10 cellular contexts compared by ENCODE assay signal in the genomic region with DNA sequence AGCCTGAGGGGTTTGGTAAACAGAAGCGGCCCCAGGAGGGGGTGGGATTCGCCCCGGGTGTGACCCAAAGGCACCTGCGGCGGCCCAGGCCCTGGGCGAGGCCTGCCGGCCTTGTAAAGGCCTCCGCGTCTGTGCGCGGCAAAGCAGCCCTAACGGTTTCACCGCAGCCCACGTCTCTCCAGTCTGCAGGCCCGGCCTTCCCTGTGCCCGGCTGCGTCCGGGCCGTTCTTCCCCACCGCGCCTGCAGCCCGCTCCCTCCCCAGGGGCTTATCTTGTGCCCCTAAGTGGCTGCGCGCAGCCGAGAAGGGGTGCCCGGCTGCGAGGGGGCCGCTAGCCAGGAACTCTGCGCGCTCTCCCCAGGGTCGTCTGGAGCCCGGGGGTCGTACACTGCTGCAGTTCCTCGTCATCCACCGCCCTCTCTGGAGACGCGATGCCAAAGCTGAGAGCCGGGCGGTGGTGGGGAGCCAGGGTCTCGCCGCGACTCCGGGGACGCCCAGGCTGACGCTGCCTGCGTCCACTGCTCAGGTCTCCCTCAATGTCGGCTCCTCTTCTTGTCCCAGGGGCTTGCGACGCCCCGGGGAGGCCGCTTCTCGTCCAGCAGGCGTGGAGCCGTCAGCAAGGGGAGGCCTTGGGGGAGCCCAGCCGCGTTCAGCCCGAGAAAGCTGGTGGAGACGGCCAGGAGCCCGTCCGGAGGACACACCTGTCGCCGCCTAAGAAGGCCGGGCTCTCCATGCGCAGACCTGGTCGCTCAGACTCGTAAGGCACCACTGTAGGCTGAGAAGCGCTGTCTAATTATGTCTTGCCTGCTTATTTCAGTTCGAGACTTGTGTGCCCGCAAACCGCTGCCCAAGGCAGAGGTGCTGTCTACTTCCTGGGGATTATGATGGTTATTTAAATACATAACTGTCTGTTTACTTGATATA.
DNase-seq lines count a peak whose midpoint lies in the region; ATAC-seq and TF ChIP-seq lines count a peak whose summit lies in the region.
"Had no signal": no experiment of that assay in that cellular context is flagged by ENCODE, and none has a peak within 500 bp of the region (broad histone marks: within the 10 kb centered on the region; RNA-seq: fewer than 3 reads in every experiment).

No MANE protein-coding gene starts in this region.

- no peak overlapping the region for H3K4me3 ChIP-seq in GM23248

- H4K20me1 ChIP-seq in GM23248 (ENCODE audit: insufficient read depth), result no peaks in the 10 kb centered on the region

- H3K27me3 Mint-ChIP-seq in osteocyte (ENCODE audit: unreplicated experiment), result peaks cover 46% of the 10 kb centered on the region

- H3K4me1 Mint-ChIP-seq in osteocyte (ENCODE audit: unreplicated experiment), result peaks cover 20% of the 10 kb centered on the region

- H3K9me3 ChIP-seq in GM23248 (ENCODE audit: low read depth), result no peaks in the 10 kb centered on the region
- H3K9me3 ChIP-seq: Caco-2 had no signal

- H3F3A ChIP-seq in GM23248 (ENCODE audit: insufficient read depth), result peaks cover 19% of the 10 kb centered on the region

- H3K4me1 ChIP-seq in foreskin keratinocyte (no peaks in the 10 kb centered on the region), GM23248 (ENCODE audit: insufficient read depth) (peaks cover 22% of the 10 kb centered on the region)
- H3K4me1 ChIP-seq: Caco-2 had no signal

- no peak overlapping the region for H3K27ac Mint-ChIP-seq in osteocyte (ENCODE audit: unreplicated experiment)

- no peak overlapping the region for H2AFZ ChIP-seq in GM23248

- DNase-seq in foreskin keratinocyte (no peak), osteocyte (ENCODE audit: extremely low spot score, unreplicated experiment) (peak; percentile 80), SW480 (ENCODE audit: low spot score) (no peak), GM23248 (no peak)
- DNase-seq: Caco-2, hippocampal formation, NCI-H1930 had no signal

- H3K27ac ChIP-seq in foreskin keratinocyte (no peak overlapping the region), GM23248 (no peak overlapping the region)

- 95 to 98% methylated on average over 53 to 70 of the region's 70 CpGs for WGBS in GM23248 (ENCODE audit: low coverage in 1 of 2, low lambda C conversion rate in 2 of 2, missing lambda C conversion rate in 2 of 2), 2 experiments

- in situ Hi-C loops in GM23248 (cut with MboI), result no loop called here

- H3K79me2 ChIP-seq in GM23248 (ENCODE audit: insufficient read depth), result no peaks in the 10 kb centered on the region

- H3K4me3 Mint-ChIP-seq in osteocyte (ENCODE audit: unreplicated experiment), result no peak overlapping the region

- H3K9me3 Mint-ChIP-seq in osteocyte (ENCODE audit: unreplicated experiment), result no peaks in the 10 kb centered on the region

- no peaks in the 10 kb centered on the region for H3K36me3 ChIP-seq in GM23248 (ENCODE audit: low read depth)

- TF ChIP-seq CTCF in foreskin keratinocyte (conservative IDR thresholded peaks at IDR 0.05) (no peak), osteocyte (IDR thresholded peaks at IDR 0.05) (no peak)

- H3K4me2 ChIP-seq in GM23248 (ENCODE audit: unreplicated experiment), result no peak overlapping the region

- H3K9ac ChIP-seq in GM23248, result no peak overlapping the region

- H3K27me3 ChIP-seq in foreskin keratinocyte (peaks cover 97% of the 10 kb centered on the region), GM23248 (replicated peaks; ENCODE audit: insufficient read depth) (no peaks in the 10 kb centered on the region)

- H3K36me3 Mint-ChIP-seq in osteocyte (ENCODE audit: unreplicated experiment), result peaks cover 7% of the 10 kb centered on the region

- H3K9me2 ChIP-seq in GM23248 (ENCODE audit: insufficient read depth), result no peaks in the 10 kb centered on the region

- ATAC-seq in GM21786 (IDR thresholded peaks at IDR 0.05; ENCODE audit: unreplicated experiment) (peak; percentile 60), HG03432 (IDR thresholded peaks at IDR 0.05; ENCODE audit: unreplicated experiment) (peak; percentile 71), foreskin keratinocyte (peak; percentile 13), HG02970 (IDR thresholded peaks at IDR 0.05; ENCODE audit: low FRiP score, unreplicated experiment) (no peak)
